In genomic region chr20:56627122-56628014, GRCh38 we compare ENCODE assay signal across 11 cellular contexts. TPM values are rescaled to one million over a fixed set of nuclear protein-coding genes. Genes with fewer than 3 reads are reported as not detected.
DNase-seq lines count a peak whose midpoint lies in the region; ATAC-seq and TF ChIP-seq lines count a peak whose summit lies in the region.
"Had no signal": no experiment of that assay in that cellular context is flagged by ENCODE, and none has a peak within 500 bp of the region (broad histone marks: within the 10 kb centered on the region; RNA-seq: fewer than 3 reads in every experiment).

No MANE protein-coding gene starts in this region.

- no peaks in the 10 kb centered on the region for H3K9me2 ChIP-seq in MM.1S (replicated peaks; ENCODE audit: insufficient read depth, low read length)

- peaks cover 9% of the 10 kb centered on the region for H3K4me1 Mint-ChIP-seq in activated T-cell treated with anti-CD3 and anti-CD28 coated beads, Interleukin-2, amount 50 U/mL, for 4 hours (ENCODE audit: low read depth)
- H3K4me1 Mint-ChIP-seq in activated T-cell treated with anti-CD3 and anti-CD28 coated beads, Interleukin-2, amount 50 U/mL, for 24 hours (ENCODE audit: low read depth), result peaks cover 19% of the 10 kb centered on the region

- H3K9ac ChIP-seq in MM.1S (ENCODE audit: low read length) (no peak overlapping the region), iPS-15b (ENCODE audit: low read depth, low read length) (no peak overlapping the region)

- H3F3A ChIP-seq in MM.1S (ENCODE audit: insufficient read depth, low read length), result peaks cover 5% of the 10 kb centered on the region

- peak overlapping the region; percentile 89; the same call in 1 of the 2 replicates for H3K4me2 ChIP-seq in MM.1S (ENCODE audit: low read depth, low read length)

- H3K79me2 ChIP-seq in MM.1S (ENCODE audit: low read length), result peaks cover 6% of the 10 kb centered on the region; the same call in 1 of the 2 replicates

- H3K27ac Mint-ChIP-seq in activated T-cell treated with anti-CD3 and anti-CD28 coated beads, Interleukin-2, amount 50 U/mL, for 24 hours, result no peak overlapping the region

- peak overlapping the region; percentile 96; the same call in 1 of the 2 replicates for H2AFZ ChIP-seq in MM.1S (ENCODE audit: low read length)

- H3K27ac ChIP-seq in MM.1S (ENCODE audit: low read length) (no peak overlapping the region), psoas muscle (no peak overlapping the region)
- H3K27ac ChIP-seq: upper lobe of left lung had no signal

- no peaks in the 10 kb centered on the region for H3K9me3 ChIP-seq in MM.1S (replicated peaks; ENCODE audit: insufficient read depth, low read length)
- H3K9me3 ChIP-seq in iPS-15b (ENCODE audit: control insufficient read depth, insufficient read depth, low read length), result no peaks in the 10 kb centered on the region
- no peaks in the 10 kb centered on the region for H3K9me3 ChIP-seq in psoas muscle
- H3K9me3 ChIP-seq: upper lobe of left lung had no signal

- H3K9me3 Mint-ChIP-seq in activated T-cell treated with anti-CD3 and anti-CD28 coated beads, Interleukin-2, amount 50 U/mL, for 4 hours, result no peaks in the 10 kb centered on the region
- no peaks in the 10 kb centered on the region for H3K9me3 Mint-ChIP-seq in activated T-cell treated with anti-CD3 and anti-CD28 coated beads, Interleukin-2, amount 50 U/mL, for 24 hours

- ATAC-seq in activated T-cell treated with anti-CD3 and anti-CD28 coated beads, Interleukin-2, amount 50 U/mL, for 4 hours, result no peak
- ATAC-seq in psoas muscle, result no peak
- ATAC-seq in GM19463 (IDR thresholded peaks at IDR 0.05; ENCODE audit: unreplicated experiment), result no peak
- ATAC-seq in HG03439 (IDR thresholded peaks at IDR 0.05; ENCODE audit: unreplicated experiment), result no peak
- no peak for ATAC-seq in HG03457 (IDR thresholded peaks at IDR 0.05; ENCODE audit: unreplicated experiment)

- TF ChIP-seq CTCF in MM.1S (IDR thresholded peaks at IDR 0.05; ENCODE audit: low read length) (no peak), psoas muscle (IDR thresholded peaks at IDR 0.05) (no peak)

- WGBS in psoas muscle, 3 donors, result 5 to 7% (median 7%) methylated on average over 43 to 45 of the region's 45 CpGs

- H3K36me3 ChIP-seq in MM.1S (replicated peaks; ENCODE audit: insufficient read depth, low read length) (no peaks in the 10 kb centered on the region), iPS-15b (ENCODE audit: control insufficient read depth, insufficient read depth, low read length) (peaks cover 6% of the 10 kb centered on the region), psoas muscle (ENCODE audit: insufficient read depth in 1 of 2, low read depth in 1 of 2) (no peaks in the 10 kb centered on the region)
- H3K36me3 ChIP-seq: upper lobe of left lung had no signal

- H3K4me1 ChIP-seq in MM.1S (ENCODE audit: low read length) (no peaks in the 10 kb centered on the region), iPS-15b (ENCODE audit: control insufficient read depth, insufficient read depth, low read length) (peaks cover 18% of the 10 kb centered on the region), psoas muscle (peaks cover 6% of the 10 kb centered on the region)

- H3K4me3 Mint-ChIP-seq in activated T-cell treated with anti-CD3 and anti-CD28 coated beads, Interleukin-2, amount 50 U/mL, for 4 hours, result peak overlapping the region; percentile 12
- no peak overlapping the region for H3K4me3 Mint-ChIP-seq in activated T-cell treated with anti-CD3 and anti-CD28 coated beads, Interleukin-2, amount 50 U/mL, for 24 hours

- no peak for DNase-seq in activated T-cell treated with anti-CD3 and anti-CD28 coated beads, Interleukin-2, amount 50 U/mL, for 4 hours
- no peak for DNase-seq in activated T-cell treated with anti-CD3 and anti-CD28 coated beads, Interleukin-2, amount 50 U/mL, for 24 hours
- DNase-seq in MM.1S, result no peak
- no peak for DNase-seq in psoas muscle
- DNase-seq: NCI-H1105 had no signal

- peaks cover 62% of the 10 kb centered on the region for H3K27me3 Mint-ChIP-seq in activated T-cell treated with anti-CD3 and anti-CD28 coated beads, Interleukin-2, amount 50 U/mL, for 4 hours (ENCODE audit: low read depth)
- peaks cover 77% of the 10 kb centered on the region for H3K27me3 Mint-ChIP-seq in activated T-cell treated with anti-CD3 and anti-CD28 coated beads, Interleukin-2, amount 50 U/mL, for 24 hours

- H3K4me3 ChIP-seq in MM.1S (ENCODE audit: low read length), result no peak overlapping the region
- peak overlapping the region; percentile 74 for H3K4me3 ChIP-seq in iPS-15b (ENCODE audit: low read depth, low read length)
- H3K4me3 ChIP-seq in psoas muscle, result peak overlapping the region; percentile 56

- peaks cover 12% of the 10 kb centered on the region; the same call in 1 of the 2 replicates for H3K27me3 ChIP-seq in MM.1S (replicated peaks; ENCODE audit: insufficient read depth, low read length)
- peaks cover 37% of the 10 kb centered on the region for H3K27me3 ChIP-seq in iPS-15b (ENCODE audit: control insufficient read depth, insufficient read depth, low read length)
- peaks cover 9 to 83% (median 47%) of the 10 kb centered on the region in 3 donors for H3K27me3 ChIP-seq in psoas muscle (ENCODE audit: insufficient read depth in 3 of 3, low read length in 2 of 3)

- no peaks in the 10 kb centered on the region for H3K36me3 Mint-ChIP-seq in activated T-cell treated with anti-CD3 and anti-CD28 coated beads, Interleukin-2, amount 50 U/mL, for 4 hours (ENCODE audit: insufficient read depth)
- no peaks in the 10 kb centered on the region for H3K36me3 Mint-ChIP-seq in activated T-cell treated with anti-CD3 and anti-CD28 coated beads, Interleukin-2, amount 50 U/mL, for 24 hours (ENCODE audit: low read depth)

- intact Hi-C loops in psoas muscle (cut with DNase I), result no loop called here

- no peaks in the 10 kb centered on the region for H4K20me1 ChIP-seq in MM.1S (ENCODE audit: insufficient read depth, low read length)

RNA-seq across cellular contexts. Expression of gene TFAP2C, which starts 1.7 kb away (rescaled TPM):
- not detected for total RNA-seq in activated T-cell treated with anti-CD3 and anti-CD28 coated beads, Interleukin-2, amount 50 U/mL, for 4 hours
- not detected for total RNA-seq in psoas muscle
- under 1 TPM in 2 of 3 donors, not detected in 1; 0.03 to 0.04 TPM for polyA plus RNA-seq in psoas muscle
- total RNA-seq: dermis blood vessel endothelial cell had no signal
